Comparison of ENCODE assay signal across 10 cellular contexts in the genomic region with DNA sequence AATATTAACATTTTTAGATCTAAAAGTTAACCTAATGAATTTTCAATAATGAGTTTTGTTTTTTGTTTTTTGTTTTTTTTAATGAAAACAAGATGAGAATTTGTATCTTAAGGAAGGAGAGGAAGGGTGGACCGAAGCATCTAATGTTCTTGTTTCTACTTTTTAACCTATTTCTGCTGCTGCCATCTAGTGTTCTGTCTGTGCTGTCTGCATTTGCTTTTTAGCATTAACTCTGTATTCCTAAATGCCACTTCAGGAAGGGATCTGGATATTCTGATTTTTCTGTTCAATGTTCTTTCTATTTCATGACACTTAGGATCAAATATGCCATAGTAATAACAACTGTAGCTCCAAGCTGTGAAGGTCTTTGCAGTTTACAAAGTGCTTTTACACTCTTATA.
DNase-seq lines count a peak whose midpoint lies in the region; ATAC-seq, FAIRE-seq and TF ChIP-seq lines count a peak whose summit lies in the region.
"Had no signal": no experiment of that assay in that cellular context is flagged by ENCODE, and none has a peak within 500 bp of the region (broad histone marks: within the 10 kb centered on the region; RNA-seq: fewer than 3 reads in every experiment).

No MANE protein-coding gene starts in this region.

- no peak overlapping the region for H3K9ac ChIP-seq in SK-N-MC (ENCODE audit: insufficient read length)

- POLR2A ChIA-PET in A549 (lab: Yijun Ruan, JAX): no interaction called here

- peaks cover 2% of the 10 kb centered on the region for H3K27me3 Mint-ChIP-seq in activated naive CD4-positive, alpha-beta T cell treated with anti-CD3 and anti-CD28 coated beads for 36 hours (ENCODE audit: low read depth)

- peak; percentile 39 for TF ChIP-seq CTCF in A549 (IDR thresholded peaks at IDR 0.05)
- peak; percentile 26 for TF ChIP-seq CTCF in GM20000 (IDR thresholded peaks at IDR 0.05; ENCODE audit: extremely low read depth, missing control alignments)
- TF ChIP-seq CTCF in mucosa of descending colon (IDR thresholded peaks at IDR 0.05): no peak

- no peak overlapping the region for H3K4me2 ChIP-seq in A549

- CTCF ChIA-PET in A549 (lab: Yijun Ruan, JAX): interaction anchor here (0.8 kb wide), 1 partner anchor 32 kb away, joined by 3 read pairs; no protein-coding TSS in a partner anchor
- CTCF ChIA-PET in activated naive CD4-positive, alpha-beta T cell treated with anti-CD3 and anti-CD28 coated beads for 36 hours (lab: Charles Lee): interaction anchor here (0.9 kb wide), 1 partner anchor 223 kb away, joined by 3 read pairs; no protein-coding TSS in a partner anchor

- H3K4me3 ChIP-seq in A549: no peak overlapping the region
- H3K4me3 ChIP-seq in SK-N-MC: no peak overlapping the region
- H3K4me3 ChIP-seq in mucosa of descending colon: no peak overlapping the region
- H3K4me3 ChIP-seq: esophagus squamous epithelium had no signal

- ATAC-seq in A549 (no peak), mucosa of descending colon (no peak)

- WGBS in A549 (ENCODE audit: missing lambda C conversion rate): 7% methylated on average over 1 of the region's 1 CpG

- FAIRE-seq in A549 (lab: Jason Lieb, UNC): no peak

- DNase-seq in A549 (ENCODE audit: low read depth in 1 of 2, low spot score in 1 of 2) (peak; percentile 3 to 22), GM20000 (ENCODE audit: low spot score) (no peak), SK-N-MC (ENCODE audit: low read depth, low spot score) (peak; percentile 3), foreskin melanocyte (peak; percentile 5), C1 segment of cervical spinal cord (lab: John Stamatoyannopoulos, UW) (no peak), mucosa of descending colon (no peak), hypothalamus (lab: John Stamatoyannopoulos, UW) (no peak)
- no peak for DNase-seq in activated naive CD4-positive, alpha-beta T cell treated with anti-CD3 and anti-CD28 coated beads for 36 hours
- DNase-seq: esophagus squamous epithelium, NCI-H2029 treated with DMSO at 0.1 percent for 48 hours had no signal

- TF ChIP-seq RAD21 in A549 (conservative IDR thresholded peaks at IDR 0.05 in 1 of 2, IDR thresholded peaks at IDR 0.05 in 1 of 2): peak in 1 of 2 experiments; percentile 31; a peak in 2 of 5 replicates

- H3K4me1 Mint-ChIP-seq in activated naive CD4-positive, alpha-beta T cell treated with anti-CD3 and anti-CD28 coated beads for 36 hours (ENCODE audit: low read depth): no peaks in the 10 kb centered on the region

- H3K36me3 Mint-ChIP-seq in activated naive CD4-positive, alpha-beta T cell treated with anti-CD3 and anti-CD28 coated beads for 36 hours (ENCODE audit: low read depth): no peaks in the 10 kb centered on the region

- TF ChIP-seq EP300 in A549 (IDR thresholded peaks at IDR 0.05): no peak

- H3K4me3 Mint-ChIP-seq in activated naive CD4-positive, alpha-beta T cell treated with anti-CD3 and anti-CD28 coated beads for 36 hours: no peak overlapping the region

- TF ChIP-seq POLR2A in A549 (IDR thresholded peaks at IDR 0.05; ENCODE audit: low read length): no peak

- no peak overlapping the region for H3K27ac Mint-ChIP-seq in activated naive CD4-positive, alpha-beta T cell treated with anti-CD3 and anti-CD28 coated beads for 36 hours

- intact Hi-C loops in mucosa of descending colon (cut with DNase I, micrococcal nuclease): no loop called here
- intact Hi-C loops in activated naive CD4-positive, alpha-beta T cell treated with anti-CD3 and anti-CD28 coated beads for 36 hours (cut with micrococcal nuclease): no loop called here

- no peaks in the 10 kb centered on the region for H3K9me3 Mint-ChIP-seq in activated naive CD4-positive, alpha-beta T cell treated with anti-CD3 and anti-CD28 coated beads for 36 hours

- H3K36me3 ChIP-seq in SK-N-MC (ENCODE audit: insufficient read depth, low read length) (no peaks in the 10 kb centered on the region), mucosa of descending colon (ENCODE audit: low read depth) (no peaks in the 10 kb centered on the region)
- H3K36me3 ChIP-seq: esophagus squamous epithelium had no signal

- H3K4me1 ChIP-seq in A549 (no peaks in the 10 kb centered on the region), mucosa of descending colon (ENCODE audit: low read depth) (no peaks in the 10 kb centered on the region)
- H3K4me1 ChIP-seq: esophagus squamous epithelium had no signal

- H3K27ac ChIP-seq in A549 (no peak overlapping the region), SK-N-MC (no peak overlapping the region)
- H3K27ac ChIP-seq: esophagus squamous epithelium had no signal

- H3K9me3 ChIP-seq in A549 (no peaks in the 10 kb centered on the region), SK-N-MC (ENCODE audit: low read depth, low read length) (no peaks in the 10 kb centered on the region), mucosa of descending colon (no peaks in the 10 kb centered on the region)

TF ChIP-seq in A549, 52 proteins besides CTCF, POLR2A, EP300 and RAD21:
- TF ChIP-seq FOSB (CRISPR knock-in tag; IDR thresholded peaks at IDR 0.05) (no peak), HDAC2 (IDR thresholded peaks at IDR 0.05) (no peak), MAFK (IDR thresholded peaks at IDR 0.05; ENCODE audit: partially characterized antibody) (no peak), ESRRA (IDR thresholded peaks at IDR 0.05; ENCODE audit: borderline replicate concordance, low read length) (no peak), EHF (CRISPR knock-in tag; IDR thresholded peaks at IDR 0.05) (no peak), CBX2 (IDR thresholded peaks at IDR 0.05; ENCODE audit: borderline replicate concordance, low read depth) (no peak), CHD4 (IDR thresholded peaks at IDR 0.05; ENCODE audit: borderline replicate concordance) (no peak), ZC3H11A (IDR thresholded peaks at IDR 0.05) (no peak)
- TF ChIP-seq, protein P1, sequence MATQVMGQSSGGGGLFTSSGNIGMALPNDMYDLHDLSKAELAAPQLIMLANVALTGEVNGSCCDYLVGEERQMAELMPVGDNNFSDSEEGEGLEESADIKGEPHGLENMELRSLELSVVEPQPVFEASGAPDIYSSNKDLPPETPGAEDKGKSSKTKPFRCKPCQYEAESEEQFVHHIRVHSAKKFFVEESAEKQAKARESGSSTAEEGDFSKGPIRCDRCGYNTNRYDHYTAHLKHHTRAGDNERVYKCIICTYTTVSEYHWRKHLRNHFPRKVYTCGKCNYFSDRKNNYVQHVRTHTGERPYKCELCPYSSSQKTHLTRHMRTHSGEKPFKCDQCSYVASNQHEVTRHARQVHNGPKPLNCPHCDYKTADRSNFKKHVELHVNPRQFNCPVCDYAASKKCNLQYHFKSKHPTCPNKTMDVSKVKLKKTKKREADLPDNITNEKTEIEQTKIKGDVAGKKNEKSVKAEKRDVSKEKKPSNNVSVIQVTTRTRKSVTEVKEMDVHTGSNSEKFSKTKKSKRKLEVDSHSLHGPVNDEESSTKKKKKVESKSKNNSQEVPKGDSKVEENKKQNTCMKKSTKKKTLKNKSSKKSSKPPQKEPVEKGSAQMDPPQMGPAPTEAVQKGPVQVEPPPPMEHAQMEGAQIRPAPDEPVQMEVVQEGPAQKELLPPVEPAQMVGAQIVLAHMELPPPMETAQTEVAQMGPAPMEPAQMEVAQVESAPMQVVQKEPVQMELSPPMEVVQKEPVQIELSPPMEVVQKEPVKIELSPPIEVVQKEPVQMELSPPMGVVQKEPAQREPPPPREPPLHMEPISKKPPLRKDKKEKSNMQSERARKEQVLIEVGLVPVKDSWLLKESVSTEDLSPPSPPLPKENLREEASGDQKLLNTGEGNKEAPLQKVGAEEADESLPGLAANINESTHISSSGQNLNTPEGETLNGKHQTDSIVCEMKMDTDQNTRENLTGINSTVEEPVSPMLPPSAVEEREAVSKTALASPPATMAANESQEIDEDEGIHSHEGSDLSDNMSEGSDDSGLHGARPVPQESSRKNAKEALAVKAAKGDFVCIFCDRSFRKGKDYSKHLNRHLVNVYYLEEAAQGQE (IDR thresholded peaks at IDR 0.05): no peak
- TF ChIP-seq, protein P2, sequence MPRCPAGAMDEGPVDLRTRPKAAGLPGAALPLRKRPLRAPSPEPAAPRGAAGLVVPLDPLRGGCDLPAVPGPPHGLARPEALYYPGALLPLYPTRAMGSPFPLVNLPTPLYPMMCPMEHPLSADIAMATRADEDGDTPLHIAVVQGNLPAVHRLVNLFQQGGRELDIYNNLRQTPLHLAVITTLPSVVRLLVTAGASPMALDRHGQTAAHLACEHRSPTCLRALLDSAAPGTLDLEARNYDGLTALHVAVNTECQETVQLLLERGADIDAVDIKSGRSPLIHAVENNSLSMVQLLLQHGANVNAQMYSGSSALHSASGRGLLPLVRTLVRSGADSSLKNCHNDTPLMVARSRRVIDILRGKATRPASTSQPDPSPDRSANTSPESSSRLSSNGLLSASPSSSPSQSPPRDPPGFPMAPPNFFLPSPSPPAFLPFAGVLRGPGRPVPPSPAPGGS (IDR thresholded peaks at IDR 0.05): no peak
- TF ChIP-seq, protein P3, sequence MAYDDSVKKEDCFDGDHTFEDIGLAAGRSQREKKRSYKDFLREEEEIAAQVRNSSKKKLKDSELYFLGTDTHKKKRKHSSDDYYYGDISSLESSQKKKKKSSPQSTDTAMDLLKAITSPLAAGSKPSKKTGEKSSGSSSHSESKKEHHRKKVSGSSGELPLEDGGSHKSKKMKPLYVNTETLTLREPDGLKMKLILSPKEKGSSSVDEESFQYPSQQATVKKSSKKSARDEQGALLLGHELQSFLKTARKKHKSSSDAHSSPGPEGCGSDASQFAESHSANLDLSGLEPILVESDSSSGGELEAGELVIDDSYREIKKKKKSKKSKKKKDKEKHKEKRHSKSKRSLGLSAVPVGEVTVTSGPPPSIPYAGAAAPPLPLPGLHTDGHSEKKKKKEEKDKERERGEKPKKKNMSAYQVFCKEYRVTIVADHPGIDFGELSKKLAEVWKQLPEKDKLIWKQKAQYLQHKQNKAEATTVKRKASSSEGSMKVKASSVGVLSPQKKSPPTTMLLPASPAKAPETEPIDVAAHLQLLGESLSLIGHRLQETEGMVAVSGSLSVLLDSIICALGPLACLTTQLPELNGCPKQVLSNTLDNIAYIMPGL (CRISPR knock-in tag; IDR thresholded peaks at IDR 0.05; ENCODE audit: borderline replicate concordance): no peak
TF ChIP-seq in A549: peak in this region for 0.

Comparison
In these comparisons a context has a peak if more than half of its experiments do, and no peak if none do; other contexts are left out.
1. DNase-seq: peak in A549 (2 of 2), SK-N-MC (single experiment) and foreskin melanocyte (single experiment); none in GM20000 (single experiment), C1 segment of cervical spinal cord (0 of 14), mucosa of descending colon (0 of 3), activated naive CD4-positive, alpha-beta T cell treated with anti-CD3 and anti-CD28 coated beads for 36 hours (single experiment) and hypothalamus (0 of 51).